8 cellular contexts compared by ENCODE assay signal in genomic region chr11:107928767-107929507, GRCh38. TPM values are rescaled to one million over a fixed set of nuclear protein-coding genes. Genes with fewer than 3 reads are reported as not detected.
DNase-seq lines count a peak whose midpoint lies in the region; ATAC-seq, FAIRE-seq and TF ChIP-seq lines count a peak whose summit lies in the region.

No MANE protein-coding gene starts in this region.

- TF ChIP-seq CTCF in astrocyte (IDR thresholded peaks at IDR 0.05; ENCODE audit: insufficient read depth, low read depth, low read length): no peak

- no peaks in the 10 kb centered on the region for H3K79me2 ChIP-seq in astrocyte (ENCODE audit: insufficient read depth, low read length)

- H3K9me3 ChIP-seq in astrocyte (ENCODE audit: insufficient read depth, low read depth, low read length): no peaks in the 10 kb centered on the region

- H3K4me3 ChIP-seq in astrocyte (ENCODE audit: insufficient read depth, low read depth, low read length): peak overlapping the region; percentile 57

- H3K36me3 Mint-ChIP-seq in activated CD4-positive, alpha-beta T cell treated with anti-CD3 and anti-CD28 coated beads, Interleukin-2, amount 10 ng/mL, durations not matched to agents 7 days and 5 days (ENCODE audit: low read depth): no peaks in the 10 kb centered on the region
- H3K36me3 Mint-ChIP-seq in astrocyte (ENCODE audit: low read depth, unreplicated experiment): no peaks in the 10 kb centered on the region
- H3K36me3 Mint-ChIP-seq in stimulated activated memory B cell treated with anti-CD40 and anti-IgM and Interleukin-4, amounts not matched to agents 10 μg/mL and 1 μg/mL and 100 μg/mL, for 72 hours: no peaks in the 10 kb centered on the region

- H3K27me3 ChIP-seq in astrocyte (ENCODE audit: insufficient read depth, low read length): peaks cover 13% of the 10 kb centered on the region

- DNase-seq in activated CD4-positive, alpha-beta T cell treated with anti-CD3 and anti-CD28 coated beads, Interleukin-2, amount 10 ng/mL, durations not matched to agents 7 days and 5 days: peak; percentile 6
- no peak for DNase-seq in activated CD4-positive, alpha-beta T cell treated with anti-CD3 and anti-CD28 coated beads, Interleukin-2, amount 50 U/mL, for 1 hour
- DNase-seq in NCI-H510A (lab: John Stamatoyannopoulos, UW): peak; percentile 48
- no peak for DNase-seq in astrocyte (ENCODE audit: low read depth)
- peak; percentile 60 for DNase-seq in islet precursor cell
- DNase-seq in NCI-H1694 (lab: John Stamatoyannopoulos, UW): no peak

- H3K27ac ChIP-seq in astrocyte (ENCODE audit: low read depth, low read length): no peak overlapping the region

- H4K20me1 ChIP-seq in astrocyte (ENCODE audit: insufficient read depth, low read length): no peaks in the 10 kb centered on the region

- H3K4me1 Mint-ChIP-seq in activated CD4-positive, alpha-beta T cell treated with anti-CD3 and anti-CD28 coated beads, Interleukin-2, amount 10 ng/mL, durations not matched to agents 7 days and 5 days: peaks cover 14% of the 10 kb centered on the region
- no peaks in the 10 kb centered on the region for H3K4me1 Mint-ChIP-seq in astrocyte (ENCODE audit: low read depth, unreplicated experiment)
- H3K4me1 Mint-ChIP-seq in stimulated activated memory B cell treated with anti-CD40 and anti-IgM and Interleukin-4, amounts not matched to agents 10 μg/mL and 1 μg/mL and 100 μg/mL, for 72 hours: peaks cover 22% of the 10 kb centered on the region

- no peaks in the 10 kb centered on the region for H3K9me3 Mint-ChIP-seq in activated CD4-positive, alpha-beta T cell treated with anti-CD3 and anti-CD28 coated beads, Interleukin-2, amount 10 ng/mL, durations not matched to agents 7 days and 5 days
- no peaks in the 10 kb centered on the region for H3K9me3 Mint-ChIP-seq in astrocyte (ENCODE audit: unreplicated experiment)
- no peaks in the 10 kb centered on the region for H3K9me3 Mint-ChIP-seq in stimulated activated memory B cell treated with anti-CD40 and anti-IgM and Interleukin-4, amounts not matched to agents 10 μg/mL and 1 μg/mL and 100 μg/mL, for 72 hours

- ATAC-seq in HG02840 (IDR thresholded peaks at IDR 0.05; ENCODE audit: low FRiP score, unreplicated experiment): peak; percentile 11
- ATAC-seq in stimulated activated memory B cell treated with anti-CD40 and anti-IgM and Interleukin-4, amounts not matched to agents 10 μg/mL and 1 μg/mL and 100 μg/mL, for 72 hours: peak; percentile 44

- H3K4me1 ChIP-seq in astrocyte (ENCODE audit: insufficient read depth, low read length): peaks cover 5% of the 10 kb centered on the region

- H3K27me3 Mint-ChIP-seq in activated CD4-positive, alpha-beta T cell treated with anti-CD3 and anti-CD28 coated beads, Interleukin-2, amount 10 ng/mL, durations not matched to agents 7 days and 5 days: peaks cover 29% of the 10 kb centered on the region
- peaks cover 8% of the 10 kb centered on the region for H3K27me3 Mint-ChIP-seq in astrocyte (ENCODE audit: low read depth, unreplicated experiment)
- H3K27me3 Mint-ChIP-seq in stimulated activated memory B cell treated with anti-CD40 and anti-IgM and Interleukin-4, amounts not matched to agents 10 μg/mL and 1 μg/mL and 100 μg/mL, for 72 hours: no peaks in the 10 kb centered on the region

- no peak overlapping the region for H3K27ac Mint-ChIP-seq in activated CD4-positive, alpha-beta T cell treated with anti-CD3 and anti-CD28 coated beads, Interleukin-2, amount 10 ng/mL, durations not matched to agents 7 days and 5 days
- H3K27ac Mint-ChIP-seq in astrocyte (ENCODE audit: unreplicated experiment): no peak overlapping the region
- H3K27ac Mint-ChIP-seq in stimulated activated memory B cell treated with anti-CD40 and anti-IgM and Interleukin-4, amounts not matched to agents 10 μg/mL and 1 μg/mL and 100 μg/mL, for 72 hours: peak overlapping the region; percentile 86

- CTCF ChIA-PET in activated CD4-positive, alpha-beta T cell treated with anti-CD3 and anti-CD28 coated beads, Interleukin-2, amount 10 ng/mL, durations not matched to agents 7 days and 5 days (lab: Charles Lee): no interaction called here

- no peak for FAIRE-seq in astrocyte (lab: Jason Lieb, UNC)

- peak overlapping the region; percentile 73 for H2AFZ ChIP-seq in astrocyte (ENCODE audit: low read depth, low read length)

- POLR2A ChIA-PET in activated CD4-positive, alpha-beta T cell treated with anti-CD3 and anti-CD28 coated beads, Interleukin-2, amount 10 ng/mL, durations not matched to agents 7 days and 5 days (lab: Charles Lee): no interaction called here

- peak overlapping the region; percentile 89 for H3K4me2 ChIP-seq in astrocyte (ENCODE audit: low read length)

- no peak overlapping the region for H3K9ac ChIP-seq in astrocyte (ENCODE audit: low read length)

- H3K36me3 ChIP-seq in astrocyte (ENCODE audit: insufficient read depth, low read length): no peaks in the 10 kb centered on the region

- peak overlapping the region; percentile 69 for H3K4me3 Mint-ChIP-seq in activated CD4-positive, alpha-beta T cell treated with anti-CD3 and anti-CD28 coated beads, Interleukin-2, amount 10 ng/mL, durations not matched to agents 7 days and 5 days
- peak overlapping the region; percentile 92 for H3K4me3 Mint-ChIP-seq in astrocyte (ENCODE audit: unreplicated experiment)
- H3K4me3 Mint-ChIP-seq in stimulated activated memory B cell treated with anti-CD40 and anti-IgM and Interleukin-4, amounts not matched to agents 10 μg/mL and 1 μg/mL and 100 μg/mL, for 72 hours: peak overlapping the region; percentile 93

RNA-seq across cellular contexts. Expression of gene RAB39A, which starts 0.7 kb away (rescaled TPM):
- total RNA-seq in activated CD4-positive, alpha-beta T cell treated with anti-CD3 and anti-CD28 coated beads, Interleukin-2, amount 10 ng/mL, durations not matched to agents 7 days and 5 days: under 1 TPM in 1 of 2 experiments, not detected in 1; 0.15 TPM
- 0.67 and 1.5 TPM in 2 replicates for total RNA-seq in astrocyte

Comparison
In these comparisons a context has a peak if more than half of its experiments do, and no peak if none do; other contexts are left out.
1. DNase-seq: peak in activated CD4-positive, alpha-beta T cell treated with anti-CD3 and anti-CD28 coated beads, Interleukin-2, amount 10 ng/mL, durations not matched to agents 7 days and 5 days (single experiment), NCI-H510A (single experiment) and islet precursor cell (single experiment); none in activated CD4-positive, alpha-beta T cell treated with anti-CD3 and anti-CD28 coated beads, Interleukin-2, amount 50 U/mL, for 1 hour (single experiment), astrocyte (single experiment) and NCI-H1694 (single experiment).
2. Peak in every context shown above with its lines, with median percentiles within 50 percentile points of each other: H3K4me3 Mint-ChIP-seq.